In the genomic region with DNA sequence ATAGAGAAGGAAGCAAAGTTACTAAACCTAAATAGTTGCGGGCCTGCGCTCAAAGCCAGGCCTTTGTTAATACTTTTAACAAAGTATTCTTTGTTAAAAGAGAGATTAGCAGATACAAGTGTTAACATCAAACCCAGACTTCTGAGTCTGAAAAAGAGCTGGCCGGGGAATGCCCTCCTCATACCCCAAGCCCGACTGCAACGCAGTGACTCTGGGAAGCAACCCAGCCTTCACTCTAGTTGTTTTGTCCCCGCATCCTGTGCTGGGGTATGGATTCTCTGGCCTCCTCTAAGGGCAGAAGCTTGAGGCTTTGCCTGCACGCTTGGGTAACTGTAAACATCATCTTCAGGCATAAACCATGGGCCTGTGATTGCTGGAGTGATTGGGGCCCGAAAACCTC, we compare ENCODE assay signal across 15 cellular contexts. TPM values are rescaled to one million over a fixed set of nuclear protein-coding genes. Genes with fewer than 3 reads are reported as not detected.
DNase-seq lines count a peak whose midpoint lies in the region; TF ChIP-seq lines count a peak whose summit lies in the region.
"Had no signal": no experiment of that assay in that cellular context is flagged by ENCODE, and none has a peak within 500 bp of the region (broad histone marks: within the 10 kb centered on the region; RNA-seq: fewer than 3 reads in every experiment).

No MANE protein-coding gene starts in this region.

- intact Hi-C loops in MCF 10A (cut with micrococcal nuclease) (no loop called here), breast epithelium (cut with DNase I; ENCODE audit: low total_unique reads) (no loop called here)
- intact Hi-C loops in activated T-helper 1 cell treated with anti-CD3 and anti-CD28 coated beads, Interleukin-12 subunit alpha, Interleukin-12 subunit beta, Interleukin-2, Interleukin-4 antibody, amounts not matched to agents 30 ng/mL and 10 ng/mL and 1 ng/mL, durations not matched to agents 14 hours and 24 hours and 36 hours (cut with micrococcal nuclease) = loop anchor here (5.0 kb wide), 1 partner anchor 67 kb away; no protein-coding TSS in a partner anchor

- H3K36me3 Mint-ChIP-seq in MCF 10A (ENCODE audit: insufficient read depth, unreplicated experiment) = peaks cover 42% of the 10 kb centered on the region
- peaks cover 50% of the 10 kb centered on the region for H3K36me3 Mint-ChIP-seq in activated T-helper 1 cell treated with anti-CD3 and anti-CD28 coated beads, Interleukin-12 subunit alpha, Interleukin-12 subunit beta, Interleukin-2, Interleukin-4 antibody, amounts not matched to agents 30 ng/mL and 10 ng/mL and 1 ng/mL, durations not matched to agents 14 hours and 24 hours and 36 hours (ENCODE audit: low read depth)
- peaks cover 27% of the 10 kb centered on the region for H3K36me3 Mint-ChIP-seq in mesothelial cell of epicardium
- H3K36me3 Mint-ChIP-seq in type B pancreatic cell = peaks cover 17% of the 10 kb centered on the region

- BruUV-seq in MCF 10A (replicated peaks; lab: Mats Ljungman, UMichigan) = no TSS peak

- H3K27ac Mint-ChIP-seq in MCF 10A (ENCODE audit: low read depth, unreplicated experiment) (peak overlapping the region; percentile 31), mesothelial cell of epicardium (peak overlapping the region; percentile 50), type B pancreatic cell (peak overlapping the region; percentile 21)
- peak overlapping the region; percentile 57 for H3K27ac Mint-ChIP-seq in activated T-helper 1 cell treated with anti-CD3 and anti-CD28 coated beads, Interleukin-12 subunit alpha, Interleukin-12 subunit beta, Interleukin-2, Interleukin-4 antibody, amounts not matched to agents 30 ng/mL and 10 ng/mL and 1 ng/mL, durations not matched to agents 14 hours and 24 hours and 36 hours

- H3K4me3 Mint-ChIP-seq in MCF 10A (ENCODE audit: unreplicated experiment) = no peak overlapping the region
- no peak overlapping the region for H3K4me3 Mint-ChIP-seq in activated T-helper 1 cell treated with anti-CD3 and anti-CD28 coated beads, Interleukin-12 subunit alpha, Interleukin-12 subunit beta, Interleukin-2, Interleukin-4 antibody, amounts not matched to agents 30 ng/mL and 10 ng/mL and 1 ng/mL, durations not matched to agents 14 hours and 24 hours and 36 hours
- no peak overlapping the region for H3K4me3 Mint-ChIP-seq in mesothelial cell of epicardium
- H3K4me3 Mint-ChIP-seq in type B pancreatic cell = no peak overlapping the region

- H3K4me1 ChIP-seq in breast epithelium = no peaks in the 10 kb centered on the region

- DNase-seq in MCF 10A (ENCODE audit: unreplicated experiment) = no peak
- DNase-seq in breast epithelium (ENCODE audit: low spot score in 2 of 2) = no peak
- no peak for DNase-seq in activated T-helper 1 cell treated with anti-CD3 and anti-CD28 coated beads, Interleukin-12 subunit alpha, Interleukin-12 subunit beta, Interleukin-2, Interleukin-4 antibody, amounts not matched to agents 30 ng/mL and 10 ng/mL and 1 ng/mL, durations not matched to agents 14 hours and 24 hours and 36 hours (ENCODE audit: low spot score)
- DNase-seq in mesothelial cell of epicardium (ENCODE audit: low spot score in 2 of 2, unreplicated experiment in 2 of 2) = no peak
- DNase-seq in type B pancreatic cell (ENCODE audit: extremely low spot score, unreplicated experiment) = no peak
- no peak for DNase-seq in NCI-H510A (lab: John Stamatoyannopoulos, UW)
- no peak for DNase-seq in cerebellar nuclear complex (lab: John Stamatoyannopoulos, UW)
- DNase-seq in NCI-H2171 (lab: John Stamatoyannopoulos, UW) = no peak
- DNase-seq: effector CD4-positive, alpha-beta T cell; EL; MM.1S; NCI-H2081 treated with DMSO at 0.1 percent for 48 hours; SIG-M5; small intestine had no signal

- H3K9me3 Mint-ChIP-seq in MCF 10A (ENCODE audit: unreplicated experiment) (no peaks in the 10 kb centered on the region), mesothelial cell of epicardium (no peaks in the 10 kb centered on the region), type B pancreatic cell (no peaks in the 10 kb centered on the region)
- no peaks in the 10 kb centered on the region for H3K9me3 Mint-ChIP-seq in activated T-helper 1 cell treated with anti-CD3 and anti-CD28 coated beads, Interleukin-12 subunit alpha, Interleukin-12 subunit beta, Interleukin-2, Interleukin-4 antibody, amounts not matched to agents 30 ng/mL and 10 ng/mL and 1 ng/mL, durations not matched to agents 14 hours and 24 hours and 36 hours

- POLR2A ChIA-PET in MCF 10A (lab: Yijun Ruan, JAX) = no interaction called here

- CTCF ChIA-PET in MCF 10A (lab: Yijun Ruan, JAX) = interaction anchor here (0.6 to 2.0 kb wide), 3 partner anchors 12 to 41 kb away, joined by 3 to 10 read pairs (median 4); no protein-coding TSS in a partner anchor

- no peaks in the 10 kb centered on the region for H3K27me3 ChIP-seq in breast epithelium

- TF ChIP-seq CTCF in MCF 10A (IDR thresholded peaks at IDR 0.05; ENCODE audit: unreplicated experiment) (no peak), breast epithelium (IDR thresholded peaks at IDR 0.05) (no peak), mesothelial cell of epicardium (IDR thresholded peaks at IDR 0.05; ENCODE audit: unreplicated experiment) (no peak), type B pancreatic cell (conservative IDR thresholded peaks at IDR 0.05) (no peak)

- TF ChIP-seq POLR2A in breast epithelium (IDR thresholded peaks at IDR 0.05) = no peak

- peak overlapping the region in 1 of 2 donors; percentile 79 for H3K27ac ChIP-seq in breast epithelium
- H3K27ac ChIP-seq: thoracic aorta had no signal

- H3K36me3 ChIP-seq in breast epithelium = no peaks in the 10 kb centered on the region

- no peak overlapping the region for H3K4me3 ChIP-seq in breast epithelium
- H3K4me3 ChIP-seq: thoracic aorta had no signal

- H3K9me3 ChIP-seq in breast epithelium = no peaks in the 10 kb centered on the region
- H3K9me3 ChIP-seq: thoracic aorta had no signal

- H3K4me1 Mint-ChIP-seq in MCF 10A (ENCODE audit: insufficient read depth, unreplicated experiment) = peaks cover 7% of the 10 kb centered on the region
- peaks cover 25% of the 10 kb centered on the region for H3K4me1 Mint-ChIP-seq in activated T-helper 1 cell treated with anti-CD3 and anti-CD28 coated beads, Interleukin-12 subunit alpha, Interleukin-12 subunit beta, Interleukin-2, Interleukin-4 antibody, amounts not matched to agents 30 ng/mL and 10 ng/mL and 1 ng/mL, durations not matched to agents 14 hours and 24 hours and 36 hours (ENCODE audit: low read depth)
- H3K4me1 Mint-ChIP-seq in mesothelial cell of epicardium = peaks cover 8% of the 10 kb centered on the region
- peaks cover 34% of the 10 kb centered on the region for H3K4me1 Mint-ChIP-seq in type B pancreatic cell (ENCODE audit: unreplicated experiment)

- H3K27me3 Mint-ChIP-seq in MCF 10A (ENCODE audit: insufficient read depth, unreplicated experiment) (no peaks in the 10 kb centered on the region), mesothelial cell of epicardium (ENCODE audit: low read depth) (no peaks in the 10 kb centered on the region), type B pancreatic cell (no peaks in the 10 kb centered on the region)
- H3K27me3 Mint-ChIP-seq in activated T-helper 1 cell treated with anti-CD3 and anti-CD28 coated beads, Interleukin-12 subunit alpha, Interleukin-12 subunit beta, Interleukin-2, Interleukin-4 antibody, amounts not matched to agents 30 ng/mL and 10 ng/mL and 1 ng/mL, durations not matched to agents 14 hours and 24 hours and 36 hours (ENCODE audit: insufficient read depth) = no peaks in the 10 kb centered on the region

RNA-seq across cellular contexts. Expression of a gene that starts 48.3 kb away (rescaled TPM):
- total RNA-seq in MCF 10A (2022) (32.9 and 61.5 TPM in 2 replicates), breast epithelium (10 to 100 TPM in 2 of 3 donors, 1 to 10 TPM in 1; 6.2 to 30.7 (median 10.2) TPM), mesothelial cell of epicardium (23.5 to 25.7 TPM (median 24.8 TPM) in 3 replicates), type B pancreatic cell (ENCODE audit: low replicate concordance) (16.8 and 32.8 TPM in 2 replicates)
- 78.0 and 81.9 TPM in 2 replicates for total RNA-seq in activated T-helper 1 cell treated with anti-CD3 and anti-CD28 coated beads, Interleukin-12 subunit alpha, Interleukin-12 subunit beta, Interleukin-2, Interleukin-4 antibody, amounts not matched to agents 30 ng/mL and 10 ng/mL and 1 ng/mL, durations not matched to agents 14 hours and 24 hours and 36 hours

RNA-seq across cellular contexts. Expression of a gene that starts 54.1 kb away (rescaled TPM):
- 75.9 and 76.4 TPM in 2 replicates for total RNA-seq in MCF 10A (2022)
- total RNA-seq in breast epithelium = 10 to 100 TPM; 42.0 to 53.9 (median 43.0) TPM
- 88.8 and 91.0 TPM in 2 replicates for total RNA-seq in activated T-helper 1 cell treated with anti-CD3 and anti-CD28 coated beads, Interleukin-12 subunit alpha, Interleukin-12 subunit beta, Interleukin-2, Interleukin-4 antibody, amounts not matched to agents 30 ng/mL and 10 ng/mL and 1 ng/mL, durations not matched to agents 14 hours and 24 hours and 36 hours
- total RNA-seq in mesothelial cell of epicardium = 76.8 to 87.4 TPM (median 84.2 TPM) in 3 replicates
- total RNA-seq in type B pancreatic cell (ENCODE audit: low replicate concordance) = 88.6 and 98.2 TPM in 2 replicates
